ENCODE assay signal across 2 cellular contexts in the genomic region with DNA sequence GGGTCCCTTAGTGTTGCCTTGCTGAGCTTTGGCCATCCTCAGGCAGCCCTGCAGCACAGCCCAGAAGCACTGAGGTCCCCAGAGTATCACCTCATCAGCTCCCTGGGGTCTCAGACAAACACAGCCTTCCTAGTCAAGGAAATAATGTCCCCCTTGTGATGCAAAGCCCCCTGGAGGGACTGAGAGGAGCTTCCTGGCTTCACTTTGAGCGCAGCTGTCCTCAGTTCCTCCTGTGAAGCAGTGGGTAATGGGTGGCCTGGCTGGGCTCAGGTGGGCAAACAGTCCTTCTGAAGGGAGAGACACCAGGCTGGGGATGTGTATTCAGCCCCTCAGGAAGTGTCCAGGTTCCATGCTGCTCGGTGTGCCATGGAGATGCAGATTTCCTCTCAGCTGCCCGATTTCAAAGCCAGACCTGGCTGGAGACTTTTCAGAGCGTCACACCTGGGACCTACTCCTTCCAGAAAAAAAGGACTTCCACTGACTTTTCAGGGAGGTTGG.
TF ChIP-seq lines count a peak whose summit lies in the region.

No MANE protein-coding gene starts in this region.

TF ChIP-seq in GM23338, 12 proteins besides CTCF, POLR2A, EP300 and RAD21 (continued from another document):
- TF ChIP-seq, protein P1, sequence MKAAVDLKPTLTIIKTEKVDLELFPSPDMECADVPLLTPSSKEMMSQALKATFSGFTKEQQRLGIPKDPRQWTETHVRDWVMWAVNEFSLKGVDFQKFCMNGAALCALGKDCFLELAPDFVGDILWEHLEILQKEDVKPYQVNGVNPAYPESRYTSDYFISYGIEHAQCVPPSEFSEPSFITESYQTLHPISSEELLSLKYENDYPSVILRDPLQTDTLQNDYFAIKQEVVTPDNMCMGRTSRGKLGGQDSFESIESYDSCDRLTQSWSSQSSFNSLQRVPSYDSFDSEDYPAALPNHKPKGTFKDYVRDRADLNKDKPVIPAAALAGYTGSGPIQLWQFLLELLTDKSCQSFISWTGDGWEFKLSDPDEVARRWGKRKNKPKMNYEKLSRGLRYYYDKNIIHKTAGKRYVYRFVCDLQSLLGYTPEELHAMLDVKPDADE (IDR thresholded peaks at IDR 0.05), result no peak; the same call in 1 of the 2 replicates
- no peak for TF ChIP-seq EZH2 (IDR thresholded peaks at IDR 0.05; ENCODE audit: low read depth, unreplicated experiment)
- TF ChIP-seq, protein P2, sequence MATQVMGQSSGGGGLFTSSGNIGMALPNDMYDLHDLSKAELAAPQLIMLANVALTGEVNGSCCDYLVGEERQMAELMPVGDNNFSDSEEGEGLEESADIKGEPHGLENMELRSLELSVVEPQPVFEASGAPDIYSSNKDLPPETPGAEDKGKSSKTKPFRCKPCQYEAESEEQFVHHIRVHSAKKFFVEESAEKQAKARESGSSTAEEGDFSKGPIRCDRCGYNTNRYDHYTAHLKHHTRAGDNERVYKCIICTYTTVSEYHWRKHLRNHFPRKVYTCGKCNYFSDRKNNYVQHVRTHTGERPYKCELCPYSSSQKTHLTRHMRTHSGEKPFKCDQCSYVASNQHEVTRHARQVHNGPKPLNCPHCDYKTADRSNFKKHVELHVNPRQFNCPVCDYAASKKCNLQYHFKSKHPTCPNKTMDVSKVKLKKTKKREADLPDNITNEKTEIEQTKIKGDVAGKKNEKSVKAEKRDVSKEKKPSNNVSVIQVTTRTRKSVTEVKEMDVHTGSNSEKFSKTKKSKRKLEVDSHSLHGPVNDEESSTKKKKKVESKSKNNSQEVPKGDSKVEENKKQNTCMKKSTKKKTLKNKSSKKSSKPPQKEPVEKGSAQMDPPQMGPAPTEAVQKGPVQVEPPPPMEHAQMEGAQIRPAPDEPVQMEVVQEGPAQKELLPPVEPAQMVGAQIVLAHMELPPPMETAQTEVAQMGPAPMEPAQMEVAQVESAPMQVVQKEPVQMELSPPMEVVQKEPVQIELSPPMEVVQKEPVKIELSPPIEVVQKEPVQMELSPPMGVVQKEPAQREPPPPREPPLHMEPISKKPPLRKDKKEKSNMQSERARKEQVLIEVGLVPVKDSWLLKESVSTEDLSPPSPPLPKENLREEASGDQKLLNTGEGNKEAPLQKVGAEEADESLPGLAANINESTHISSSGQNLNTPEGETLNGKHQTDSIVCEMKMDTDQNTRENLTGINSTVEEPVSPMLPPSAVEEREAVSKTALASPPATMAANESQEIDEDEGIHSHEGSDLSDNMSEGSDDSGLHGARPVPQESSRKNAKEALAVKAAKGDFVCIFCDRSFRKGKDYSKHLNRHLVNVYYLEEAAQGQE (IDR thresholded peaks at IDR 0.05; ENCODE audit: unreplicated experiment), result no peak
- TF ChIP-seq ZNF114 (CRISPR knock-in tag; IDR thresholded peaks at IDR 0.05), result 0 out of 2 replicates have a peak, but pooled peaks have one; percentile 43
- TF ChIP-seq JUNB (IDR thresholded peaks at IDR 0.05; ENCODE audit: unreplicated experiment), result no peak
- TF ChIP-seq POLR2AphosphoS5 (IDR thresholded peaks at IDR 0.05; ENCODE audit: low read depth), result no peak
- no peak for TF ChIP-seq STAT1 (IDR thresholded peaks at IDR 0.05; ENCODE audit: unreplicated experiment)

TF ChIP-seq in H1, 55 proteins besides CTCF, POLR2A, EP300 and RAD21 (continued from another document):
- TF ChIP-seq, protein P3, sequence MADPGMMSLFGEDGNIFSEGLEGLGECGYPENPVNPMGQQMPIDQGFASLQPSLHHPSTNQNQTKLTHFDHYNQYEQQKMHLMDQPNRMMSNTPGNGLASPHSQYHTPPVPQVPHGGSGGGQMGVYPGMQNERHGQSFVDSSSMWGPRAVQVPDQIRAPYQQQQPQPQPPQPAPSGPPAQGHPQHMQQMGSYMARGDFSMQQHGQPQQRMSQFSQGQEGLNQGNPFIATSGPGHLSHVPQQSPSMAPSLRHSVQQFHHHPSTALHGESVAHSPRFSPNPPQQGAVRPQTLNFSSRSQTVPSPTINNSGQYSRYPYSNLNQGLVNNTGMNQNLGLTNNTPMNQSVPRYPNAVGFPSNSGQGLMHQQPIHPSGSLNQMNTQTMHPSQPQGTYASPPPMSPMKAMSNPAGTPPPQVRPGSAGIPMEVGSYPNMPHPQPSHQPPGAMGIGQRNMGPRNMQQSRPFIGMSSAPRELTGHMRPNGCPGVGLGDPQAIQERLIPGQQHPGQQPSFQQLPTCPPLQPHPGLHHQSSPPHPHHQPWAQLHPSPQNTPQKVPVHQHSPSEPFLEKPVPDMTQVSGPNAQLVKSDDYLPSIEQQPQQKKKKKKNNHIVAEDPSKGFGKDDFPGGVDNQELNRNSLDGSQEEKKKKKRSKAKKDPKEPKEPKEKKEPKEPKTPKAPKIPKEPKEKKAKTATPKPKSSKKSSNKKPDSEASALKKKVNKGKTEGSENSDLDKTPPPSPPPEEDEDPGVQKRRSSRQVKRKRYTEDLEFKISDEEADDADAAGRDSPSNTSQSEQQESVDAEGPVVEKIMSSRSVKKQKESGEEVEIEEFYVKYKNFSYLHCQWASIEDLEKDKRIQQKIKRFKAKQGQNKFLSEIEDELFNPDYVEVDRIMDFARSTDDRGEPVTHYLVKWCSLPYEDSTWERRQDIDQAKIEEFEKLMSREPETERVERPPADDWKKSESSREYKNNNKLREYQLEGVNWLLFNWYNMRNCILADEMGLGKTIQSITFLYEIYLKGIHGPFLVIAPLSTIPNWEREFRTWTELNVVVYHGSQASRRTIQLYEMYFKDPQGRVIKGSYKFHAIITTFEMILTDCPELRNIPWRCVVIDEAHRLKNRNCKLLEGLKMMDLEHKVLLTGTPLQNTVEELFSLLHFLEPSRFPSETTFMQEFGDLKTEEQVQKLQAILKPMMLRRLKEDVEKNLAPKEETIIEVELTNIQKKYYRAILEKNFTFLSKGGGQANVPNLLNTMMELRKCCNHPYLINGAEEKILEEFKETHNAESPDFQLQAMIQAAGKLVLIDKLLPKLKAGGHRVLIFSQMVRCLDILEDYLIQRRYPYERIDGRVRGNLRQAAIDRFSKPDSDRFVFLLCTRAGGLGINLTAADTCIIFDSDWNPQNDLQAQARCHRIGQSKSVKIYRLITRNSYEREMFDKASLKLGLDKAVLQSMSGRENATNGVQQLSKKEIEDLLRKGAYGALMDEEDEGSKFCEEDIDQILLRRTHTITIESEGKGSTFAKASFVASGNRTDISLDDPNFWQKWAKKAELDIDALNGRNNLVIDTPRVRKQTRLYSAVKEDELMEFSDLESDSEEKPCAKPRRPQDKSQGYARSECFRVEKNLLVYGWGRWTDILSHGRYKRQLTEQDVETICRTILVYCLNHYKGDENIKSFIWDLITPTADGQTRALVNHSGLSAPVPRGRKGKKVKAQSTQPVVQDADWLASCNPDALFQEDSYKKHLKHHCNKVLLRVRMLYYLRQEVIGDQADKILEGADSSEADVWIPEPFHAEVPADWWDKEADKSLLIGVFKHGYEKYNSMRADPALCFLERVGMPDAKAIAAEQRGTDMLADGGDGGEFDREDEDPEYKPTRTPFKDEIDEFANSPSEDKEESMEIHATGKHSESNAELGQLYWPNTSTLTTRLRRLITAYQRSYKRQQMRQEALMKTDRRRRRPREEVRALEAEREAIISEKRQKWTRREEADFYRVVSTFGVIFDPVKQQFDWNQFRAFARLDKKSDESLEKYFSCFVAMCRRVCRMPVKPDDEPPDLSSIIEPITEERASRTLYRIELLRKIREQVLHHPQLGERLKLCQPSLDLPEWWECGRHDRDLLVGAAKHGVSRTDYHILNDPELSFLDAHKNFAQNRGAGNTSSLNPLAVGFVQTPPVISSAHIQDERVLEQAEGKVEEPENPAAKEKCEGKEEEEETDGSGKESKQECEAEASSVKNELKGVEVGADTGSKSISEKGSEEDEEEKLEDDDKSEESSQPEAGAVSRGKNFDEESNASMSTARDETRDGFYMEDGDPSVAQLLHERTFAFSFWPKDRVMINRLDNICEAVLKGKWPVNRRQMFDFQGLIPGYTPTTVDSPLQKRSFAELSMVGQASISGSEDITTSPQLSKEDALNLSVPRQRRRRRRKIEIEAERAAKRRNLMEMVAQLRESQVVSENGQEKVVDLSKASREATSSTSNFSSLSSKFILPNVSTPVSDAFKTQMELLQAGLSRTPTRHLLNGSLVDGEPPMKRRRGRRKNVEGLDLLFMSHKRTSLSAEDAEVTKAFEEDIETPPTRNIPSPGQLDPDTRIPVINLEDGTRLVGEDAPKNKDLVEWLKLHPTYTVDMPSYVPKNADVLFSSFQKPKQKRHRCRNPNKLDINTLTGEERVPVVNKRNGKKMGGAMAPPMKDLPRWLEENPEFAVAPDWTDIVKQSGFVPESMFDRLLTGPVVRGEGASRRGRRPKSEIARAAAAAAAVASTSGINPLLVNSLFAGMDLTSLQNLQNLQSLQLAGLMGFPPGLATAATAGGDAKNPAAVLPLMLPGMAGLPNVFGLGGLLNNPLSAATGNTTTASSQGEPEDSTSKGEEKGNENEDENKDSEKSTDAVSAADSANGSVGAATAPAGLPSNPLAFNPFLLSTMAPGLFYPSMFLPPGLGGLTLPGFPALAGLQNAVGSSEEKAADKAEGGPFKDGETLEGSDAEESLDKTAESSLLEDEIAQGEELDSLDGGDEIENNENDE (IDR thresholded peaks at IDR 0.05; ENCODE audit: insufficient replicate concordance, low read length), result no peak
- peak; percentile 34 for TF ChIP-seq CTBP2 (IDR thresholded peaks at IDR 0.05; ENCODE audit: borderline replicate concordance, insufficient read depth, insufficient read length, low read length)
- TF ChIP-seq, protein P4, sequence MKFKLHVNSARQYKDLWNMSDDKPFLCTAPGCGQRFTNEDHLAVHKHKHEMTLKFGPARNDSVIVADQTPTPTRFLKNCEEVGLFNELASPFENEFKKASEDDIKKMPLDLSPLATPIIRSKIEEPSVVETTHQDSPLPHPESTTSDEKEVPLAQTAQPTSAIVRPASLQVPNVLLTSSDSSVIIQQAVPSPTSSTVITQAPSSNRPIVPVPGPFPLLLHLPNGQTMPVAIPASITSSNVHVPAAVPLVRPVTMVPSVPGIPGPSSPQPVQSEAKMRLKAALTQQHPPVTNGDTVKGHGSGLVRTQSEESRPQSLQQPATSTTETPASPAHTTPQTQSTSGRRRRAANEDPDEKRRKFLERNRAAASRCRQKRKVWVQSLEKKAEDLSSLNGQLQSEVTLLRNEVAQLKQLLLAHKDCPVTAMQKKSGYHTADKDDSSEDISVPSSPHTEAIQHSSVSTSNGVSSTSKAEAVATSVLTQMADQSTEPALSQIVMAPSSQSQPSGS (IDR thresholded peaks at IDR 0.05; ENCODE audit: low read length), result no peak
TF ChIP-seq in H1: peak in this region for 3.
